In genomic region chr15:91586542-91586941, GRCh38 we compare ENCODE assay signal across 31 cellular contexts.
"Had no signal": no experiment of that assay in that cellular context is flagged by ENCODE, and none has a peak within 500 bp of the region (broad histone marks: within the 10 kb centered on the region; RNA-seq: fewer than 3 reads in every experiment).

No MANE protein-coding gene starts in this region.

- H3K36me3 Mint-ChIP-seq: activated naive CD8-positive, alpha-beta T cell had no signal

- H3K27me3 ChIP-seq: colonic mucosa had no signal

- H3K9me3 Mint-ChIP-seq: activated CD8-positive, alpha-beta T cell treated with anti-CD3 and anti-CD28 coated beads for 36 hours; activated T-helper 17 cell treated with anti-CD3 and anti-CD28 coated beads, Interleukin-2, amount 50 U/mL, for 72 hours had no signal

- H3K27ac ChIP-seq: colonic mucosa, epithelial cell of prostate, esophagus squamous epithelium had no signal

- DNase-seq: activated CD4-positive, alpha-beta T cell treated with anti-CD3 and anti-CD28 coated beads for 4 hours; activated CD4-positive, alpha-beta T cell treated with anti-CD3 and anti-CD28 coated beads, Interleukin-2, amount 50 U/mL, for 1 hour; activated CD4-positive, alpha-beta T cell treated with anti-CD3 and anti-CD28 coated beads, Interleukin-2, amount 50 U/mL, for 48 hours; activated CD4-positive, CD25-positive, alpha-beta regulatory T cell; activated CD4-positive, CD25-positive, alpha-beta regulatory T cell treated with anti-CD3 and anti-CD28 coated beads, Interleukin-2, amount 50 U/mL, for 72 hours; activated CD8-positive, alpha-beta memory T cell treated with anti-CD3 and anti-CD28 coated beads for 24 hours; activated CD8-positive, alpha-beta T cell treated with anti-CD3 and anti-CD28 coated beads for 36 hours; activated effector memory CD4-positive, alpha-beta T cell treated with Interleukin-2 at 50 U/mL for 16 hours; activated gamma-delta T cell treated with Interleukin-2 at 50 U/mL for 16 hours; activated naive CD4-positive, alpha-beta T cell treated with anti-CD3 and anti-CD28 coated beads, Interleukin-2, amount 50 U/mL, for 16 hours; activated naive CD4-positive, alpha-beta T cell treated with Interleukin-2 at 50 U/mL for 16 hours; activated T-cell treated with anti-CD3 and anti-CD28 coated beads, Interleukin-2, amount 50 U/mL, for 4 hours; amniotic stem cell; anterior cingulate cortex; caudate nucleus; cerebellar nuclear complex; colonic mucosa; effector CD8-positive, alpha-beta T cell; esophagus squamous epithelium; foreskin melanocyte; head of caudate nucleus; T-helper 1 cell; T-helper 17 cell; T1000 had no signal

- H3K4me1 ChIP-seq: colonic mucosa, esophagus squamous epithelium had no signal

- H3K4me1 Mint-ChIP-seq: activated T-helper 17 cell treated with anti-CD3 and anti-CD28 coated beads, Interleukin-2, amount 50 U/mL, for 72 hours had no signal

- ATAC-seq: activated CD8-positive, alpha-beta T cell treated with anti-CD3 and anti-CD28 coated beads for 36 hours; activated T-cell treated with anti-CD3 and anti-CD28 coated beads, Interleukin-2, amount 50 U/mL, for 4 hours; activated T-helper 17 cell treated with anti-CD3 and anti-CD28 coated beads, Interleukin-2, amount 50 U/mL, for 72 hours; T-helper 17 cell had no signal

- H3K9me3 ChIP-seq: colonic mucosa, esophagus squamous epithelium had no signal

- H3K4me3 Mint-ChIP-seq: activated CD8-positive, alpha-beta T cell treated with anti-CD3 and anti-CD28 coated beads for 36 hours; activated naive CD8-positive, alpha-beta T cell; activated T-cell treated with anti-CD3 and anti-CD28 coated beads, Interleukin-2, amount 50 U/mL, for 4 hours; activated T-helper 17 cell treated with anti-CD3 and anti-CD28 coated beads, Interleukin-2, amount 50 U/mL, for 72 hours; T-helper 17 cell; T-helper 2 cell treated with Interferon-gamma antibody and Interleukin-4, amounts not matched to agents 5 μg/mL and 100 μg/mL, for 36 hours had no signal

- H3K36me3 ChIP-seq: colonic mucosa, esophagus squamous epithelium had no signal

- FAIRE-seq: astrocyte, endometrium, endothelial cell of umbilical vein had no signal

- H3K4me3 ChIP-seq: colonic mucosa, esophagus squamous epithelium had no signal

- H3K27ac Mint-ChIP-seq: activated CD8-positive, alpha-beta T cell treated with anti-CD3 and anti-CD28 coated beads for 36 hours; activated naive CD8-positive, alpha-beta T cell; activated T-helper 17 cell treated with anti-CD3 and anti-CD28 coated beads, Interleukin-2, amount 50 U/mL, for 72 hours; T-helper 17 cell; T-helper 2 cell treated with Interferon-gamma antibody and Interleukin-4, amounts not matched to agents 5 μg/mL and 100 μg/mL, for 36 hours had no signal
